Comparison of ENCODE assay signal across 8 cellular contexts in genomic region chr2:233404227-233404626, GRCh38. TPM values are rescaled to one million over a fixed set of nuclear protein-coding genes. Genes with fewer than 3 reads are reported as not detected.
DNase-seq lines count a peak whose midpoint lies in the region; FAIRE-seq and TF ChIP-seq lines count a peak whose summit lies in the region.

No MANE protein-coding gene starts in this region.

- peak overlapping the region; percentile 66 for H3K27ac Mint-ChIP-seq in activated naive CD4-positive, alpha-beta T cell treated with anti-CD3 and anti-CD28 coated beads, Interleukin-2, amount 50 U/mL, for 24 hours

- H3K4me2 ChIP-seq in SK-N-SH: no peak overlapping the region

- H3K27me3 ChIP-seq in SK-N-SH (ENCODE audit: insufficient read depth): no peaks in the 10 kb centered on the region
- no peaks in the 10 kb centered on the region for H3K27me3 ChIP-seq in kidney epithelial cell (ENCODE audit: control insufficient read depth, insufficient read depth, low read length)
- no peaks in the 10 kb centered on the region for H3K27me3 ChIP-seq in suprapubic skin
- H3K27me3 ChIP-seq in uterus: no peaks in the 10 kb centered on the region

- H3K4me1 ChIP-seq in SK-N-SH (ENCODE audit: control insufficient read depth in 1 of 2, insufficient read depth in 2 of 2, low read depth in 1 of 2, low read length in 1 of 2): peaks cover 0 to 7% of the 10 kb centered on the region in 2 experiments; a peak in 1 of 4 replicates
- peaks cover 3% of the 10 kb centered on the region for H3K4me1 ChIP-seq in suprapubic skin
- H3K4me1 ChIP-seq in uterus: no peaks in the 10 kb centered on the region

- intact Hi-C loops in uterus (cut with DNase I; ENCODE audit: low total_unique reads): no loop called here

- H3K9me3 ChIP-seq in SK-N-SH (no peaks in the 10 kb centered on the region), suprapubic skin (no peaks in the 10 kb centered on the region), uterus (no peaks in the 10 kb centered on the region)

- peaks cover 82% of the 10 kb centered on the region for H3K4me1 Mint-ChIP-seq in activated naive CD4-positive, alpha-beta T cell treated with anti-CD3 and anti-CD28 coated beads, Interleukin-2, amount 50 U/mL, for 24 hours

- TF ChIP-seq POLR2A in suprapubic skin (IDR thresholded peaks at IDR 0.05): no peak
- TF ChIP-seq POLR2A in uterus (IDR thresholded peaks at IDR 0.05): no peak

- no peak for TF ChIP-seq EP300 in SK-N-SH (IDR thresholded peaks at IDR 0.05; ENCODE audit: borderline replicate concordance in 1 of 2, low read depth in 1 of 2, low read length in 1 of 2)
- TF ChIP-seq EP300 in suprapubic skin (IDR thresholded peaks at IDR 0.05): no peak

- H3K27me3 Mint-ChIP-seq in activated naive CD4-positive, alpha-beta T cell treated with anti-CD3 and anti-CD28 coated beads, Interleukin-2, amount 50 U/mL, for 24 hours: no peaks in the 10 kb centered on the region

- H3K9me3 Mint-ChIP-seq in activated naive CD4-positive, alpha-beta T cell treated with anti-CD3 and anti-CD28 coated beads, Interleukin-2, amount 50 U/mL, for 24 hours: no peaks in the 10 kb centered on the region

- peak; percentile 21 for TF ChIP-seq CTCF in D721Med (IDR thresholded peaks at IDR 0.05; ENCODE audit: insufficient read depth, missing control alignments)
- peak; percentile 72 for TF ChIP-seq CTCF in HFF-Myc (IDR thresholded peaks at IDR 0.05; ENCODE audit: low read depth, low read length, missing control alignments)
- TF ChIP-seq CTCF in SK-N-SH (IDR thresholded peaks at IDR 0.05): peak; percentile 72
- TF ChIP-seq CTCF in kidney epithelial cell (IDR thresholded peaks at IDR 0.05; ENCODE audit: insufficient read depth, low read length, poor library complexity, severe bottlenecking): peak; percentile 70
- peak; percentile 7 to 40 for TF ChIP-seq CTCF in suprapubic skin (IDR thresholded peaks at IDR 0.05)
- TF ChIP-seq CTCF in uterus (IDR thresholded peaks at IDR 0.05): peak in 2 of 4 experiments; percentile 21 to 27

- peaks cover 9% of the 10 kb centered on the region for H3K36me3 Mint-ChIP-seq in activated naive CD4-positive, alpha-beta T cell treated with anti-CD3 and anti-CD28 coated beads, Interleukin-2, amount 50 U/mL, for 24 hours

- FAIRE-seq in D721Med (lab: Jason Lieb, UNC): peak; percentile 75

- CTCF ChIA-PET in SK-N-SH (lab: Yijun Ruan, JAX): interaction anchor here (0.9 to 2.1 kb wide), 5 partner anchors 10 to 44 kb away, joined by 3 to 8 read pairs (median 4); no protein-coding TSS in a partner anchor

- no peak for DNase-seq in D721Med (ENCODE audit: insufficient read length, low spot score)
- no peak for DNase-seq in HFF-Myc (ENCODE audit: extremely low read depth, low read depth)
- no peak for DNase-seq in SK-N-SH
- no peak for DNase-seq in kidney epithelial cell (ENCODE audit: low read depth)
- DNase-seq in suprapubic skin (ENCODE audit: low spot score in 2 of 2): peak in 1 of 2 donors; percentile 20
- DNase-seq in uterus: no peak
- no peak for DNase-seq in NCI-H524 treated with DMSO at 0.1 percent for 48 hours (lab: John Stamatoyannopoulos, UW)

- TF ChIP-seq RAD21 in SK-N-SH (IDR thresholded peaks at IDR 0.05; ENCODE audit: low read length): peak; percentile 65

- H3K36me3 ChIP-seq in SK-N-SH (replicated peaks in 1 of 2; ENCODE audit: control insufficient read depth in 1 of 2, insufficient read depth in 2 of 2, low read length in 1 of 2) (peaks cover 0 to 11% of the 10 kb centered on the region in 2 experiments), kidney epithelial cell (ENCODE audit: control insufficient read depth, insufficient read depth, low read length) (no peaks in the 10 kb centered on the region), suprapubic skin (no peaks in the 10 kb centered on the region), uterus (no peaks in the 10 kb centered on the region)

- H3K79me2 ChIP-seq in SK-N-SH (ENCODE audit: insufficient read depth): no peaks in the 10 kb centered on the region

- H3K9ac ChIP-seq in SK-N-SH: no peak overlapping the region

- H3K27ac ChIP-seq in SK-N-SH (ENCODE audit: low read depth in 2 of 2, low read length in 1 of 2) (no peak overlapping the region), suprapubic skin (no peak overlapping the region), uterus (no peak overlapping the region)

- H3K4me3 Mint-ChIP-seq in activated naive CD4-positive, alpha-beta T cell treated with anti-CD3 and anti-CD28 coated beads, Interleukin-2, amount 50 U/mL, for 24 hours: no peak overlapping the region

- H3K9me2 ChIP-seq in SK-N-SH: no peaks in the 10 kb centered on the region

- peaks cover 5% of the 10 kb centered on the region for H3F3A ChIP-seq in SK-N-SH (replicated peaks; ENCODE audit: insufficient read depth)

- H3K4me3 ChIP-seq in HFF-Myc (replicated peaks; ENCODE audit: low read depth, low read length) (no peak overlapping the region), SK-N-SH (ENCODE audit: low read depth in 2 of 2, low read length in 1 of 2) (no peak overlapping the region), kidney epithelial cell (ENCODE audit: low read depth, low read length) (no peak overlapping the region), suprapubic skin (no peak overlapping the region), uterus (no peak overlapping the region)

- H4K20me1 ChIP-seq in SK-N-SH (ENCODE audit: insufficient read depth): no peaks in the 10 kb centered on the region

- POLR2A ChIA-PET in SK-N-SH (lab: Yijun Ruan, JAX): no interaction called here

- H2AFZ ChIP-seq in SK-N-SH (ENCODE audit: low read depth): no peak overlapping the region

TF ChIP-seq in SK-N-SH, 30 proteins besides CTCF, POLR2A, EP300 and RAD21:
- peak; percentile 55 for TF ChIP-seq SMC3 (IDR thresholded peaks at IDR 0.05; ENCODE audit: low read depth, low read length)
- no peak for TF ChIP-seq YY1 (IDR thresholded peaks at IDR 0.05; ENCODE audit: low read depth)
- no peak for TF ChIP-seq CHD2 (IDR thresholded peaks at IDR 0.05; ENCODE audit: low read length, partially characterized antibody)

RNA-seq across cellular contexts. Expression of gene DGKD, which starts 49.9 kb away (rescaled TPM):
- 17.7 and 21.7 TPM in 2 replicates for polyA plus RNA-seq in SK-N-SH (2012; rRNA removed)
- polyA plus RNA-seq in SK-N-SH (2012; cell fraction: cytosol; rRNA removed): 8.0 and 10.4 TPM in 2 replicates
- 75.5 and 81.2 TPM in 2 replicates for polyA plus RNA-seq in SK-N-SH (2012; cell fraction: nucleus; rRNA removed)
- 15.3 and 16.0 TPM in 2 replicates for total RNA-seq in kidney epithelial cell
- total RNA-seq in suprapubic skin: 10 to 100 TPM in 2 of 4 donors, 1 to 10 TPM in 2; 7.0 to 55.4 (median 10.9) TPM
- 10 to 100 TPM in 3 of 4 donors, 1 to 10 TPM in 1; 5.0 to 46.1 (median 28.0) TPM for total RNA-seq in uterus
